Comparison of ENCODE assay signal across 8 cellular contexts in genomic region chrX:103918050-103918449, GRCh38. TPM values are rescaled to one million over a fixed set of nuclear protein-coding genes. Genes with fewer than 3 reads are reported as not detected.
DNase-seq lines count a peak whose midpoint lies in the region; ATAC-seq and TF ChIP-seq lines count a peak whose summit lies in the region.

No MANE protein-coding gene starts in this region.

- H4K5ac ChIP-seq in mesendoderm (ENCODE audit: low read length), result no peak overlapping the region

- H3K4ac ChIP-seq in mesendoderm (ENCODE audit: low read depth, low read length), result no peak overlapping the region

- H3K9me3 ChIP-seq in endocrine pancreas (ENCODE audit: control insufficient read depth, low read length), result no peaks in the 10 kb centered on the region

- H3K4me3 ChIP-seq in GM12865 (ENCODE audit: low read depth, low read length) (peak overlapping the region; percentile 55), endocrine pancreas (ENCODE audit: control insufficient read depth, insufficient read depth, low read length) (no peak overlapping the region), mesendoderm (ENCODE audit: low read length) (peak overlapping the region; percentile 44)

- DNase-seq in GM12865 (ENCODE audit: low read depth), result peak; percentile 76
- peak; percentile 90 for DNase-seq in NCI-H2227 (lab: John Stamatoyannopoulos, UW; ENCODE audit: unreplicated experiment)
- DNase-seq in activated CD4-positive, alpha-beta T cell treated with anti-CD3 and anti-CD28 coated beads, Interleukin-2, amount 50 U/mL, for 48 hours, result peak; percentile 44 to 62
- peak; percentile 91 for DNase-seq in mesendoderm
- peak; percentile 61 for DNase-seq in stimulated activated CD8-positive, alpha-beta memory T cell treated with anti-CD3 and anti-CD28 coated beads, Interleukin-4, amount 100 ng/mL, for 48 hours

- no peaks in the 10 kb centered on the region for H3K27me3 ChIP-seq in endocrine pancreas (ENCODE audit: control insufficient read depth, insufficient read depth, low read length)
- H3K27me3 ChIP-seq in mesendoderm (ENCODE audit: insufficient read depth, low read length, poor library complexity), result no peaks in the 10 kb centered on the region

- H3K36me3 ChIP-seq in endocrine pancreas (ENCODE audit: control insufficient read depth, insufficient read depth, low read length) (no peaks in the 10 kb centered on the region), mesendoderm (ENCODE audit: control insufficient read depth, insufficient read depth, low read length) (no peaks in the 10 kb centered on the region)

- H3K18ac ChIP-seq in mesendoderm (ENCODE audit: low read length), result no peak overlapping the region

- no peak overlapping the region for H2AK5ac ChIP-seq in mesendoderm (ENCODE audit: low read length)

- H3K9ac ChIP-seq in endocrine pancreas (ENCODE audit: control insufficient read depth, insufficient read depth, low read length) (peak overlapping the region; percentile 10), mesendoderm (ENCODE audit: low read length) (peak overlapping the region; percentile 58)

- no peak overlapping the region for H3K23ac ChIP-seq in mesendoderm (ENCODE audit: low read length)

- WGBS in mesendoderm (ENCODE audit: extremely low coverage, insufficient coverage, low lambda C conversion rate), result no CpG with 5 or more reads among the region's 18 CpGs

- H2BK120ac ChIP-seq in mesendoderm (ENCODE audit: low read depth, low read length), result no peak overlapping the region

- H3K56ac ChIP-seq in mesendoderm (ENCODE audit: low read length), result peak overlapping the region; percentile 67

- H3K79me2 ChIP-seq in mesendoderm (ENCODE audit: control insufficient read depth, insufficient read depth, low read length), result no peaks in the 10 kb centered on the region

- peak overlapping the region; percentile 57 for H3K27ac ChIP-seq in mesendoderm (ENCODE audit: low read depth, low read length)

- no peak overlapping the region for H4K8ac ChIP-seq in mesendoderm (ENCODE audit: low read depth, low read length)

- H2BK5ac ChIP-seq in mesendoderm (ENCODE audit: low read length), result no peak overlapping the region

- TF ChIP-seq CTCF in GM12865 (IDR thresholded peaks at IDR 0.05; ENCODE audit: insufficient read depth, low read depth, low read length, missing control alignments), result peak; percentile 58

- no peaks in the 10 kb centered on the region for H3K79me1 ChIP-seq in mesendoderm (ENCODE audit: low read length)

- peak overlapping the region; percentile 15 for H3K4me2 ChIP-seq in mesendoderm (ENCODE audit: low read length)

- H3K4me1 ChIP-seq in endocrine pancreas (ENCODE audit: control insufficient read depth, insufficient read depth, low read length) (no peaks in the 10 kb centered on the region), mesendoderm (ENCODE audit: control insufficient read depth, low read depth, low read length) (no peaks in the 10 kb centered on the region)

- H2BK15ac ChIP-seq in mesendoderm (replicated peaks; ENCODE audit: low read depth), result no peak overlapping the region

- ATAC-seq in HG02943 (IDR thresholded peaks at IDR 0.05; ENCODE audit: low read depth, unreplicated experiment), result peak; percentile 38
- no peak for ATAC-seq in HG03342 (IDR thresholded peaks at IDR 0.05; ENCODE audit: unreplicated experiment)

RNA-seq across cellular contexts. Expression of gene TMSB15B, which starts 44.4 kb away (rescaled TPM):
- polyA plus RNA-seq in mesendoderm (2013, experiment 1 of 2), result 10.3 TPM
- 10.0 TPM for polyA plus RNA-seq in mesendoderm (2013, experiment 2 of 2)
